Comparison of ENCODE assay signal across 1 cellular context in genomic region chr1:201346337-201346939, GRCh38.
TF ChIP-seq lines count a peak whose summit lies in the region.

No MANE protein-coding gene starts in this region.

TF ChIP-seq in GM23338, 12 proteins besides CTCF, POLR2A, EP300 and RAD21:
- TF ChIP-seq ZNF462 (CRISPR knock-in tag; IDR thresholded peaks at IDR 0.05) (0 out of 2 replicates have a peak, but pooled peaks have one; percentile 22), JUNB (IDR thresholded peaks at IDR 0.05; ENCODE audit: unreplicated experiment) (no peak)
